24 cellular contexts compared by ENCODE assay signal in genomic region chr14:106822905-106823304, GRCh38.
"Had no signal": no experiment of that assay in that cellular context is flagged by ENCODE, and none has a peak within 500 bp of the region (broad histone marks: within the 10 kb centered on the region; RNA-seq: fewer than 3 reads in every experiment).

No MANE protein-coding gene starts in this region.

- H3K4me3 ChIP-seq: adrenal gland, Peyer's patch had no signal

- H3K9me3 ChIP-seq: adrenal gland, Peyer's patch had no signal

- H3K27ac ChIP-seq: adrenal gland, Peyer's patch had no signal

- DNase-seq: activated CD4-positive, alpha-beta T cell treated with anti-CD3 and anti-CD28 coated beads, Interleukin-2, amount 10 ng/mL, durations not matched to agents 7 days and 5 days; activated CD4-positive, alpha-beta T cell treated with anti-CD3 and anti-CD28 coated beads, Interleukin-2, amount 50 U/mL, for 48 hours; activated CD8-positive, alpha-beta T cell treated with anti-CD3 and anti-CD28 coated beads, Interleukin-2, amount 10 ng/mL, durations not matched to agents 7 days and 5 days; activated gamma-delta T cell treated with Interleukin-2 at 50 U/mL for 16 hours; activated naive CD4-positive, alpha-beta T cell treated with anti-CD3 and anti-CD28 coated beads for 36 hours; activated T-cell treated with anti-CD3 and anti-CD28 coated beads, Interleukin-2, amount 50 U/mL, for 24 hours; adrenal gland; caudate nucleus; cerebellar nuclear complex; Karpas-422; KBM-7; NCI-H1105; NCI-H1417 treated with DMSO at 0.1 percent for 48 hours; NCI-H1694; NCI-H1930; NCI-H2081 treated with DMSO at 0.1 percent for 48 hours; NCI-H345; NCI-H524 treated with DMSO at 0.1 percent for 48 hours; PC-3; Peyer's patch; RPMI8226 had no signal

- FAIRE-seq: astrocyte, bronchial epithelial cell, TTC549 had no signal

- H3K4me1 ChIP-seq: adrenal gland, Peyer's patch had no signal

- H3K36me3 ChIP-seq: adrenal gland, Peyer's patch had no signal

- H3K27me3 ChIP-seq: adrenal gland, Peyer's patch had no signal
